Comparison of ENCODE assay signal across 9 cellular contexts in genomic region chr7:95595825-95596182, GRCh38. TPM values are rescaled to one million over a fixed set of nuclear protein-coding genes. Genes with fewer than 3 reads are reported as not detected.
DNase-seq lines count a peak whose midpoint lies in the region; ATAC-seq and TF ChIP-seq lines count a peak whose summit lies in the region.
"Had no signal": no experiment of that assay in that cellular context is flagged by ENCODE, and none has a peak within 500 bp of the region (broad histone marks: within the 10 kb centered on the region; RNA-seq: fewer than 3 reads in every experiment).

No MANE protein-coding gene starts in this region.

- CTCF ChIA-PET in Panc1 (lab: Charles Lee), result no interaction called here

- no TSS peak for BruUV-seq in Panc1 (replicated peaks; lab: Mats Ljungman, UMichigan)

- H3K4me1 ChIP-seq in Panc1 (ENCODE audit: control insufficient read depth, insufficient read depth, low read length) (peaks cover 3% of the 10 kb centered on the region; the same call in 1 of the 2 replicates), esophagus (ENCODE audit: control insufficient read depth in 2 of 2, insufficient read depth in 2 of 2, low read length in 1 of 2) (peaks cover 0 to 5% of the 10 kb centered on the region in 2 donors), mononuclear cell (ENCODE audit: insufficient read depth, low read length) (peaks cover 20% of the 10 kb centered on the region), thyroid gland (peaks cover 33 to 38% of the 10 kb centered on the region in 2 donors)

- H3K36me3 ChIP-seq in Panc1 (ENCODE audit: control insufficient read depth, insufficient read depth, low read length) (0 out of 2 replicates have a peak, but pooled peaks cover 2% of the 10 kb centered on the region), esophagus (ENCODE audit: control insufficient read depth in 2 of 2, insufficient read depth in 2 of 2, low read length in 1 of 2) (no peaks in the 10 kb centered on the region), thyroid gland (peaks cover 42 to 54% of the 10 kb centered on the region in 2 donors)

- peak; percentile 28 for ATAC-seq in Panc1
- no peak for ATAC-seq in GM19397 (IDR thresholded peaks at IDR 0.05; ENCODE audit: unreplicated experiment)

- DNase-seq in Panc1 (ENCODE audit: low read depth, low spot score) (no peak), thyroid gland (no peak), 8988T (no peak), NCI-H2107 (lab: John Stamatoyannopoulos, UW) (no peak)
- DNase-seq in effector CD4-positive, alpha-beta T cell, result no peak
- DNase-seq: activated naive CD8-positive, alpha-beta T cell treated with anti-CD3 and anti-CD28 coated beads, Interleukin-2, amount 10 ng/mL, durations not matched to agents 7 days and 5 days had no signal

- no peak for TF ChIP-seq POLR2A in thyroid gland (IDR thresholded peaks at IDR 0.05)

- TF ChIP-seq CTCF in Panc1 (IDR thresholded peaks at IDR 0.05) (no peak), thyroid gland (IDR thresholded peaks at IDR 0.05) (no peak)

- no peak overlapping the region for H3K27ac ChIP-seq in Panc1 (ENCODE audit: low read length)
- peak overlapping the region; percentile 87 to 88 for H3K27ac ChIP-seq in esophagus (ENCODE audit: low read depth in 2 of 2, low read length in 1 of 2)
- peak overlapping the region; percentile 93 to 100 (median 99) for H3K27ac ChIP-seq in thyroid gland

- H3K9me3 ChIP-seq in Panc1 (ENCODE audit: control insufficient read depth, insufficient read depth, low read depth, low read length) (no peaks in the 10 kb centered on the region), esophagus (ENCODE audit: control insufficient read depth in 2 of 2, insufficient read depth in 1 of 2, low read depth in 1 of 2, low read length in 1 of 2) (no peaks in the 10 kb centered on the region), mononuclear cell (ENCODE audit: low read depth, low read length) (no peaks in the 10 kb centered on the region), thyroid gland (no peaks in the 10 kb centered on the region)

- H3K4me3 ChIP-seq in Panc1 (ENCODE audit: low read depth in 2 of 2, low read length in 2 of 2), result peak overlapping the region; percentile 55 to 69
- peak overlapping the region; percentile 53 to 72 for H3K4me3 ChIP-seq in esophagus (ENCODE audit: low read depth in 1 of 2, low read length in 2 of 2)
- peak overlapping the region; percentile 44 for H3K4me3 ChIP-seq in mononuclear cell (ENCODE audit: low read length)
- peak overlapping the region; percentile 53 to 93 (median 87) for H3K4me3 ChIP-seq in thyroid gland (replicated peaks in 1 of 3)

- H3K27me3 ChIP-seq in Panc1 (ENCODE audit: control insufficient read depth, insufficient read depth, low read length), result peaks cover 5% of the 10 kb centered on the region; the same call in 1 of the 2 replicates
- H3K27me3 ChIP-seq in esophagus (ENCODE audit: control insufficient read depth in 1 of 2, insufficient read depth in 2 of 2, low read length in 2 of 2), result no peaks in the 10 kb centered on the region
- H3K27me3 ChIP-seq in mononuclear cell (ENCODE audit: insufficient read depth, low read length), result no peaks in the 10 kb centered on the region
- H3K27me3 ChIP-seq in thyroid gland, result no peaks in the 10 kb centered on the region

- intact Hi-C loops in Panc1 (cut with micrococcal nuclease; ENCODE audit: unreplicated experiment), result no loop called here
- intact Hi-C loops in thyroid gland (cut with DNase I), result no loop called here

- WGBS in esophagus, 2 donors, result 32 to 36% methylated on average over 7 of the region's 7 CpGs
- 13 to 14% methylated on average over 7 of the region's 7 CpGs for WGBS in thyroid gland, 2 donors

- POLR2A ChIA-PET in Panc1 (lab: Charles Lee), result no interaction called here

- in situ Hi-C loops in Panc1 (cut with HindIII; ENCODE audit: low pct_unique_long_range_greater_than_20kb, low sequenced_read_pairs), result no loop called here

RNA-seq across cellular contexts. Expression of gene PDK4, which starts 0.5 kb away (rescaled TPM):
- total RNA-seq in Panc1 (2021; ENCODE audit: unreplicated experiment), result 1.4 TPM
- polyA plus RNA-seq in Panc1 (2012; ENCODE audit: insufficient read length), result 1.5 TPM
- 10 to 100 TPM; 13.3 to 31.7 TPM for polyA plus RNA-seq in esophagus
- total RNA-seq in mononuclear cell, result 1.2 TPM
- 100 to 1,000 TPM in 3 of 4 donors, 10 to 100 TPM in 1; 37.9 to 453 (median 141) TPM for total RNA-seq in thyroid gland

Comparison
In these comparisons a context has a peak if more than half of its experiments do, and no peak if none do; other contexts are left out.
1. RNA of gene PDK4, which starts 0.5 kb away (total RNA-seq): 37.9 to 453 TPM in thyroid gland; 1.4 TPM in Panc1 (single experiment) and 1.2 TPM in mononuclear cell (single experiment); every median in the first group is over 10 times any median in the second.
2. Peak in every context shown above with its lines, with median percentiles within 50 percentile points of each other: H3K4me3 ChIP-seq.